10 cellular contexts compared by ENCODE assay signal in the genomic region with DNA sequence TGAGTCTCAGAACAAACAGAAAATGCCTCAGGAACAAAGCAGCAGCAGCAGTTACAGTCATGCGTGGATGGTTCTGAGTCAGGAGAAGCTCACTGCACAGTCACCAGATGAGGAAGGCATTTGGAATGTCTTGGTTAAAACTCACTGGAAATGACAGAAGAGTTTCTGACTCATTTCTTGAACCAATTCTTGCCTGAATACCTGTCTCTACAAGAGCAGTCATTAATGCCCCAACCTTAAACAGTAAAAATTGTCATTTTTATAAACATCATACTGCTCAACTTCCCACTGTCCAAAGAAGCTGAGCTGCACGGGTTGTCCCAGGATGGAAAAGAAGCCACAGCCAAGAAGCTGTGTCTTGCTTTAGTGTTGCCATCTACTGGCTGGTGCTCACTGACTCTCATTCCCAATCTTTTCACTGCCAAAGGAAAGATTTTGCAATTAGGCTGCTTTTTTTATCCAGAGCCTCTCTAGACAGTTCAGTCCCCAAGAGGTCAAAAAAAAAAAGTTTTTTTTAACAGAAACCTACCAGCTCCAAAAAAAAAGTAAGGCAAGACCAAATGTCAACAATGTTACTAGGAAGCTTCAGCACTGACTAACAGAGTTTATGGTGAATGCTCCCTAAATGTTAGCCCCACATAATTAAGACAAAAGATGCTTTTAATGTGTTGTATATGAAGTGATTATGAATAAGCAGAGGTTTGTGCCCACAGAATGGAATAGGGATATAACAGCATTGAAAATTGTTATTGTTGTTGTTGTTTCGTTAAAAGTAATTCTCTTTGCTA. TPM values are rescaled to one million over a fixed set of nuclear protein-coding genes. Genes with fewer than 3 reads are reported as not detected.
A peak's percentile ranks its signal among the peaks of the same experiment; 100 is the strongest.
DNase-seq lines count a peak whose midpoint lies in the region; ATAC-seq and TF ChIP-seq lines count a peak whose summit lies in the region.
"Had no signal": no experiment of that assay in that cellular context is flagged by ENCODE, and none has a peak within 500 bp of the region (broad histone marks: within the 10 kb centered on the region; RNA-seq: fewer than 3 reads in every experiment).

No MANE protein-coding gene starts in this region.

- H3K9me3 ChIP-seq in body of pancreas: no peaks in the 10 kb centered on the region
- no peaks in the 10 kb centered on the region for H3K9me3 ChIP-seq in CD8-positive, alpha-beta T cell (ENCODE audit: low read length)

- DNase-seq in NCI-H1436 (lab: John Stamatoyannopoulos, UW) (peak; percentile 1), NCI-H1436 treated with DMSO at 0.1 percent for 48 hours (lab: John Stamatoyannopoulos, UW) (no peak), NCI-H1694 (lab: John Stamatoyannopoulos, UW) (peak; percentile 9), body of pancreas (peak; percentile 57 to 75 (median 62)), islet precursor cell (peak; percentile 94), stromal cell of bone marrow (ENCODE audit: low read depth) (peak; percentile 97), NCI-H1048 (lab: John Stamatoyannopoulos, UW) (no peak)
- no peak for DNase-seq in CD8-positive, alpha-beta T cell
- DNase-seq: CD4-positive, CD25-positive, alpha-beta regulatory T cell had no signal

- TF ChIP-seq POLR2A in body of pancreas (IDR thresholded peaks at IDR 0.05): no peak

- no peak overlapping the region for H3K4me3 Mint-ChIP-seq in CD8-positive, alpha-beta T cell
- H3K4me3 Mint-ChIP-seq: activated naive CD4-positive, alpha-beta T cell treated with anti-CD3 and anti-CD28 coated beads, Interleukin-2, amount 50 U/mL, for 24 hours; CD4-positive, CD25-positive, alpha-beta regulatory T cell had no signal

- 30 to 41% methylated on average over 3 of the region's 3 CpGs for WGBS in body of pancreas, 2 donors

- intact Hi-C loops in body of pancreas (cut with DNase I): loop anchor here (10.0 kb wide), 1 partner anchor 347 kb away; no protein-coding TSS in a partner anchor
- intact Hi-C loops in CD8-positive, alpha-beta T cell (cut with DNase I, micrococcal nuclease): no loop called here

- no peak overlapping the region for H3K4me3 ChIP-seq in body of pancreas
- no peak overlapping the region for H3K4me3 ChIP-seq in CD8-positive, alpha-beta T cell (ENCODE audit: low read depth, low read length)

- H3K4me1 ChIP-seq in body of pancreas: no peaks in the 10 kb centered on the region
- H3K4me1 ChIP-seq in CD8-positive, alpha-beta T cell (ENCODE audit: insufficient read depth, low read length): no peaks in the 10 kb centered on the region

- H3K36me3 Mint-ChIP-seq in CD8-positive, alpha-beta T cell: peaks cover 18% of the 10 kb centered on the region

- H3K9me3 Mint-ChIP-seq in CD8-positive, alpha-beta T cell: no peaks in the 10 kb centered on the region
- H3K9me3 Mint-ChIP-seq: activated naive CD4-positive, alpha-beta T cell treated with anti-CD3 and anti-CD28 coated beads, Interleukin-2, amount 50 U/mL, for 24 hours had no signal

- no peaks in the 10 kb centered on the region for H3K36me3 ChIP-seq in body of pancreas (replicated peaks in 1 of 2; ENCODE audit: insufficient read depth in 1 of 2, low read depth in 2 of 2)
- no peaks in the 10 kb centered on the region for H3K36me3 ChIP-seq in CD8-positive, alpha-beta T cell (ENCODE audit: insufficient read depth, low read length)

- H3K27ac ChIP-seq in body of pancreas: peak overlapping the region in 1 of 4 donors; percentile 10
- no peak overlapping the region for H3K27ac ChIP-seq in CD8-positive, alpha-beta T cell (ENCODE audit: low read depth, low read length)

- POLR2A ChIA-PET in CD8-positive, alpha-beta T cell (lab: Charles Lee): no interaction called here

- no peak overlapping the region for H3K27ac Mint-ChIP-seq in CD8-positive, alpha-beta T cell
- H3K27ac Mint-ChIP-seq: activated naive CD4-positive, alpha-beta T cell treated with anti-CD3 and anti-CD28 coated beads, Interleukin-2, amount 50 U/mL, for 24 hours; CD4-positive, CD25-positive, alpha-beta regulatory T cell had no signal

- peak; percentile 85 for ATAC-seq in body of pancreas
- no peak for ATAC-seq in CD8-positive, alpha-beta T cell

- CTCF ChIA-PET in CD8-positive, alpha-beta T cell (lab: Charles Lee): no interaction called here

- TF ChIP-seq CTCF in body of pancreas (IDR thresholded peaks at IDR 0.05): peak; percentile 23 to 89 (median 76)
- no peak for TF ChIP-seq CTCF in CD8-positive, alpha-beta T cell (IDR thresholded peaks at IDR 0.05)

- no peaks in the 10 kb centered on the region for H3K4me1 Mint-ChIP-seq in CD8-positive, alpha-beta T cell (ENCODE audit: low read depth)
- H3K4me1 Mint-ChIP-seq: activated naive CD4-positive, alpha-beta T cell treated with anti-CD3 and anti-CD28 coated beads, Interleukin-2, amount 50 U/mL, for 24 hours; CD4-positive, CD25-positive, alpha-beta regulatory T cell had no signal

- H3K27me3 ChIP-seq in body of pancreas: no peaks in the 10 kb centered on the region
- no peaks in the 10 kb centered on the region for H3K27me3 ChIP-seq in CD8-positive, alpha-beta T cell (ENCODE audit: insufficient read depth, low read length)

- H3K27me3 Mint-ChIP-seq in CD8-positive, alpha-beta T cell (ENCODE audit: low read depth): no peaks in the 10 kb centered on the region
- H3K27me3 Mint-ChIP-seq: activated naive CD4-positive, alpha-beta T cell treated with anti-CD3 and anti-CD28 coated beads, Interleukin-2, amount 50 U/mL, for 24 hours; CD4-positive, CD25-positive, alpha-beta regulatory T cell had no signal

RNA-seq across cellular contexts. Expression of gene KICS2, which starts 40.4 kb away (rescaled TPM):
- total RNA-seq in body of pancreas: 10 to 100 TPM in 1 of 2 donors, 1 to 10 TPM in 1; 7.0 to 50.4 TPM
- total RNA-seq in CD8-positive, alpha-beta T cell: 10 to 100 TPM; 13.9 to 15.5 TPM

Comparison
In these comparisons a context has a peak if more than half of its experiments do, and no peak if none do; other contexts are left out.
1. DNase-seq: peak in NCI-H1436 (single experiment), NCI-H1694 (single experiment), body of pancreas (4 of 4), islet precursor cell (single experiment) and stromal cell of bone marrow (single experiment); none in NCI-H1436 treated with DMSO at 0.1 percent for 48 hours (single experiment), CD8-positive, alpha-beta T cell (0 of 7) and NCI-H1048 (single experiment).